18 cellular contexts compared by ENCODE assay signal in genomic region chr6:106642476-106642875, GRCh38.
"Had no signal": no experiment of that assay in that cellular context is flagged by ENCODE, and none has a peak within 500 bp of the region (broad histone marks: within the 10 kb centered on the region; RNA-seq: fewer than 3 reads in every experiment).

No MANE protein-coding gene starts in this region.

- H3K4me1 ChIP-seq: parathyroid adenoma, tibial nerve, vagina had no signal

- H3K27ac ChIP-seq: epithelial cell of prostate, lower lobe of right lung, neutrophil, parathyroid adenoma, right lobe of liver, tibial nerve, vagina had no signal

- DNase-seq: activated B cell treated with CpG ODN at 0.5 μM for 24 hours; activated CD4-positive, alpha-beta memory T cell treated with anti-CD3 and anti-CD28 coated beads, Interleukin-2, amount 10 ng/mL, durations not matched to agents 7 days and 5 days; activated CD4-positive, alpha-beta T cell treated with anti-CD3 and anti-CD28 coated beads for 4 hours; activated naive CD4-positive, alpha-beta T cell treated with anti-CD3 and anti-CD28 coated beads for 36 hours; activated T-cell treated with anti-CD3 and anti-CD28 coated beads, Interleukin-2, amount 50 U/mL, for 1 hour; foreskin melanocyte; head of caudate nucleus; lower lobe of right lung; right lobe of liver; stimulated activated CD4-positive, alpha-beta T cell treated with anti-CD3 and anti-CD28 coated beads, Interleukin-4, amount 100 ng/mL, for 24 hours; stimulated activated naive CD4-positive, alpha-beta T cell treated with Interleukin-2 at 50 U/mL for 16 hours had no signal

- H3K9ac ChIP-seq: parathyroid adenoma had no signal

- H3K27me3 ChIP-seq: neutrophil, right lobe of liver, tibial nerve, vagina had no signal

- H3K27me3 Mint-ChIP-seq: activated B cell treated with CpG ODN at 0.5 μM for 24 hours; activated CD4-positive, alpha-beta memory T cell treated with anti-CD3 and anti-CD28 coated beads, Interleukin-2, amount 10 ng/mL, durations not matched to agents 7 days and 5 days; natural killer cell treated with Interleukin-12 subunit alpha and Interleukin-12 subunit beta and Interleukin-15 and Interleukin-18, amount 100 ng/mL, for 72 hours had no signal

- H3K9me3 Mint-ChIP-seq: activated CD4-positive, alpha-beta memory T cell treated with anti-CD3 and anti-CD28 coated beads, Interleukin-2, amount 10 ng/mL, durations not matched to agents 7 days and 5 days; activated naive CD4-positive, alpha-beta T cell treated with anti-CD3 and anti-CD28 coated beads for 36 hours; natural killer cell treated with Interleukin-12 subunit alpha and Interleukin-12 subunit beta and Interleukin-15 and Interleukin-18, amount 100 ng/mL, for 72 hours; T-helper 2 cell treated with Interferon-gamma antibody and Interleukin-4, amounts not matched to agents 5 μg/mL and 100 μg/mL, for 36 hours had no signal

- H2AFZ ChIP-seq: parathyroid adenoma had no signal

- H3K27ac Mint-ChIP-seq: activated B cell treated with CpG ODN at 0.5 μM for 24 hours; activated CD4-positive, alpha-beta memory T cell treated with anti-CD3 and anti-CD28 coated beads, Interleukin-2, amount 10 ng/mL, durations not matched to agents 7 days and 5 days; activated naive CD4-positive, alpha-beta T cell treated with anti-CD3 and anti-CD28 coated beads for 36 hours; natural killer cell treated with Interleukin-12 subunit alpha and Interleukin-12 subunit beta and Interleukin-15 and Interleukin-18, amount 100 ng/mL, for 72 hours; T-helper 2 cell treated with Interferon-gamma antibody and Interleukin-4, amounts not matched to agents 5 μg/mL and 100 μg/mL, for 36 hours had no signal

- H3K4me3 Mint-ChIP-seq: activated B cell treated with CpG ODN at 0.5 μM for 24 hours; activated CD4-positive, alpha-beta memory T cell treated with anti-CD3 and anti-CD28 coated beads, Interleukin-2, amount 10 ng/mL, durations not matched to agents 7 days and 5 days; activated naive CD4-positive, alpha-beta T cell treated with anti-CD3 and anti-CD28 coated beads for 36 hours; natural killer cell treated with Interleukin-12 subunit alpha and Interleukin-12 subunit beta and Interleukin-15 and Interleukin-18, amount 100 ng/mL, for 72 hours; T-helper 2 cell treated with Interferon-gamma antibody and Interleukin-4, amounts not matched to agents 5 μg/mL and 100 μg/mL, for 36 hours had no signal

- ATAC-seq: lower lobe of right lung; natural killer cell treated with Interleukin-12 subunit alpha and Interleukin-12 subunit beta and Interleukin-15 and Interleukin-18, amount 100 ng/mL, for 72 hours; right lobe of liver had no signal

- H3K9me3 ChIP-seq: lower lobe of right lung, neutrophil, right lobe of liver, tibial nerve, vagina had no signal

- H3K4me3 ChIP-seq: lower lobe of right lung, right lobe of liver, tibial nerve, vagina had no signal
